1 cellular context compared by ENCODE assay signal in the genomic region with DNA sequence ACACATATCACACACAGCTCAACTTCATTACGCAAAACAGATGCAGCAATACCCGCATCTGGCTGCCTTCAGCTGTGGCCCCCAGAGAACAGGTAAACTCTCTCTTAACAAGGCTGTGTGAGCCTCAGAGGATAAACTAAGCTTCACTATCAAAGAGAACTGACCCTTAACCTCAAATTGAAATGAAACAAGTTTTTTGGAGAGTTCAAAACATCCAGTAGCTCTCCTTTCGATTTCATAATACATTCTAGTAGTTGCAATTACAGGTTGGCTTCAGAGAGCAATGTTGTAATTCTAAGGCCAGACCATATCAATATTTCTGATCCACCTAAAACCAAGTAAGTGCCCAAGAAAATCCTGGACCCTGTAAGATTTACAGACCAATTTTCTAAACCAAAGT.
TF ChIP-seq lines count a peak whose summit lies in the region.

No MANE protein-coding gene starts in this region.

TF ChIP-seq in HepG2, 621 proteins besides CTCF, POLR2A, EP300 and RAD21 (continued from another document):
- TF ChIP-seq ZNF616 (CRISPR knock-in tag; IDR thresholded peaks at IDR 0.05; ENCODE audit: low read depth) (no peak), MED13 (CRISPR knock-in tag; IDR thresholded peaks at IDR 0.05) (no peak), PAXIP1 (CRISPR knock-in tag; conservative IDR thresholded peaks at IDR 0.05) (no peak), ZNF629 (CRISPR knock-in tag; conservative IDR thresholded peaks at IDR 0.05) (no peak), CHCHD3 (CRISPR knock-in tag; IDR thresholded peaks at IDR 0.05) (no peak), FOXP1 (IDR thresholded peaks at IDR 0.05) (no peak), FOXP1 (CRISPR knock-in tag; IDR thresholded peaks at IDR 0.05) (no peak)
- TF ChIP-seq, protein P1, sequence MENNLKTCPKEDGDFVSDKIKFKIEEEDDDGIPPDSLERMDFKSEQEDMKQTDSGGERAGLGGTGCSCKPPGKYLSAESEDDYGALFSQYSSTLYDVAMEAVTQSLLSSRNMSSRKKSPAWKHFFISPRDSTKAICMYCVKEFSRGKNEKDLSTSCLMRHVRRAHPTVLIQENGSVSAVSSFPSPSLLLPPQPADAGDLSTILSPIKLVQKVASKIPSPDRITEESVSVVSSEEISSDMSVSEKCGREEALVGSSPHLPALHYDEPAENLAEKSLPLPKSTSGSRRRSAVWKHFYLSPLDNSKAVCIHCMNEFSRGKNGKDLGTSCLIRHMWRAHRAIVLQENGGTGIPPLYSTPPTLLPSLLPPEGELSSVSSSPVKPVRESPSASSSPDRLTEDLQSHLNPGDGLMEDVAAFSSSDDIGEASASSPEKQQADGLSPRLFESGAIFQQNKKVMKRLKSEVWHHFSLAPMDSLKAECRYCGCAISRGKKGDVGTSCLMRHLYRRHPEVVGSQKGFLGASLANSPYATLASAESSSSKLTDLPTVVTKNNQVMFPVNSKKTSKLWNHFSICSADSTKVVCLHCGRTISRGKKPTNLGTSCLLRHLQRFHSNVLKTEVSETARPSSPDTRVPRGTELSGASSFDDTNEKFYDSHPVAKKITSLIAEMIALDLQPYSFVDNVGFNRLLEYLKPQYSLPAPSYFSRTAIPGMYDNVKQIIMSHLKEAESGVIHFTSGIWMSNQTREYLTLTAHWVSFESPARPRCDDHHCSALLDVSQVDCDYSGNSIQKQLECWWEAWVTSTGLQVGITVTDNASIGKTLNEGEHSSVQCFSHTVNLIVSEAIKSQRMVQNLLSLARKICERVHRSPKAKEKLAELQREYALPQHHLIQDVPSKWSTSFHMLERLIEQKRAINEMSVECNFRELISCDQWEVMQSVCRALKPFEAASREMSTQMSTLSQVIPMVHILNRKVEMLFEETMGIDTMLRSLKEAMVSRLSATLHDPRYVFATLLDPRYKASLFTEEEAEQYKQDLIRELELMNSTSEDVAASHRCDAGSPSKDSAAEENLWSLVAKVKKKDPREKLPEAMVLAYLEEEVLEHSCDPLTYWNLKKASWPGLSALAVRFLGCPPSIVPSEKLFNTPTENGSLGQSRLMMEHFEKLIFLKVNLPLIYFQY (CRISPR knock-in tag; IDR thresholded peaks at IDR 0.05; ENCODE audit: borderline replicate concordance) = no peak
- TF ChIP-seq, protein P2, sequence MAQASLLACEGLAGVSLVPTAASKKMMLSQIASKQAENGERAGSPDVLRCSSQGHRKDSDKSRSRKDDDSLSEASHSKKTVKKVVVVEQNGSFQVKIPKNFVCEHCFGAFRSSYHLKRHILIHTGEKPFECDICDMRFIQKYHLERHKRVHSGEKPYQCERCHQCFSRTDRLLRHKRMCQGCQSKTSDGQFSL (CRISPR knock-in tag; IDR thresholded peaks at IDR 0.05) = no peak
TF ChIP-seq in HepG2: peak in this region for 0.
